In the genomic region with DNA sequence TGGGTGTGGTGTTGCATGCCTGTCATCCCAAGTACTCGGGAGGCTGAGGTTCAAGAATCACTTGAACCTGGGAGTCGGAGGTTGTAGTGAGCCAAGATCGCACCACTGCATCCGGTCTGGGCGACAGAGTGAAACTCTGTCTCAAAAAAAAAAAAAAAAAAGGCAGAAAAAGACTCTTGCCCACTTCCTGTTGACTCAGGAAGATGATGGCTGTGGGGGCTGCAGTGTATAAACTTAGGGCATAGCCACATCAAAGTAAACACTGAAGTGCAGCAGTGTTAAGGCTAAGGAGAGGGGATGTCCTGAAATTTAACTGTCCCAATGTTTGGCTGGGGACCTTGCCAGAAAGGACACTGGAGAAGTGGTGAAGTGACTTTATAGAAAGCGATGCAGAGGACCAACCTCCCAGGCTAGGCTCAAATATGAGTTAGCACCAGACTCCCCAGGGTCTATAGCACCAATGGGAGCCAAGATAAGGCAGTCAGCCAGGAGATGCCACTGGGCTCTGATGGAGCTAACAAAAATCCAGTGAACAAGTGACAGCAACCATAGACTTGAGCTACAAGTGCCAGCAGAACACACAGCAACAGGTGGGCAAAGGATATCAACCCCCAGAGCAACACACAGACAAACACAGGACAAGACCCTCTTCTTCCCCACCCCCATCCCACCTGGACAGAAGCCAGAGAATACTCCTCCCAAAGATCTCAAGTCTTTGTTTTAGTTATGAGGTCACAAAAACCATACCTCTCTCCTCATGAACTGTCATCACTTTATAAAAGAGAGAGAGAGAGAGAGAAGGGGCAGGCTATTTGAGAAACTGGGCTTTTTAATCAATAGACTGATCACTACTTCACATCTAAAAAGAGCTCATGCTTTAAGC, we compare ENCODE assay signal across 9 cellular contexts. TPM values are rescaled to one million over a fixed set of nuclear protein-coding genes. Genes with fewer than 3 reads are reported as not detected.
DNase-seq lines count a peak whose midpoint lies in the region; ATAC-seq lines count a peak whose summit lies in the region.
"Had no signal": no experiment of that assay in that cellular context is flagged by ENCODE, and none has a peak within 500 bp of the region (broad histone marks: within the 10 kb centered on the region; RNA-seq: fewer than 3 reads in every experiment).

No MANE protein-coding gene starts in this region.

- POLR2A ChIA-PET in naive thymus-derived CD4-positive, alpha-beta T cell (lab: Charles Lee), result interaction anchor here (0.6 to 4.9 kb wide), 14 partner anchors 9 to 119 kb away, joined by 3 to 60 read pairs (median 6); no protein-coding TSS in a partner anchor

- CTCF ChIA-PET in naive thymus-derived CD4-positive, alpha-beta T cell (lab: Charles Lee), result interaction anchor here (0.7 to 3.2 kb wide), 6 partner anchors 10 to 36 kb away, joined by 3 to 23 read pairs (median 3); a partner anchor contains a TSS

- H3K4me1 Mint-ChIP-seq in naive thymus-derived CD4-positive, alpha-beta T cell, result peaks cover 27 to 95% (median 84%) of the 10 kb centered on the region in 7 donors

- peak overlapping the region; percentile 65 to 84 (median 78) for H3K4me3 Mint-ChIP-seq in naive thymus-derived CD4-positive, alpha-beta T cell

- H3K27me3 Mint-ChIP-seq in naive thymus-derived CD4-positive, alpha-beta T cell, result no peaks in the 10 kb centered on the region

- H3K9me3 ChIP-seq in naive thymus-derived CD4-positive, alpha-beta T cell (ENCODE audit: control insufficient read depth in 2 of 3, low read length in 3 of 3), result no peaks in the 10 kb centered on the region

- H3K9me3 Mint-ChIP-seq in naive thymus-derived CD4-positive, alpha-beta T cell, result peaks cover 0 to 8% (median 0%) of the 10 kb centered on the region in 11 donors

- H3K27ac ChIP-seq in naive thymus-derived CD4-positive, alpha-beta T cell (ENCODE audit: low read depth, low read length), result peak overlapping the region; percentile 62

- H3K27me3 ChIP-seq in naive thymus-derived CD4-positive, alpha-beta T cell (ENCODE audit: control insufficient read depth in 2 of 2, insufficient read depth in 2 of 2, low read length in 2 of 2), result no peaks in the 10 kb centered on the region

- H3K36me3 Mint-ChIP-seq in naive thymus-derived CD4-positive, alpha-beta T cell, result peaks cover 0 to 12% (median 4%) of the 10 kb centered on the region in 5 donors

- H3K4me1 ChIP-seq in naive thymus-derived CD4-positive, alpha-beta T cell (ENCODE audit: control insufficient read depth in 2 of 2, insufficient read depth in 2 of 2, low read length in 2 of 2), result peaks cover 68 to 77% of the 10 kb centered on the region in 2 donors

- intact Hi-C loops in naive thymus-derived CD4-positive, alpha-beta T cell (cut with micrococcal nuclease), result loop anchor here (1.0 to 10.0 kb wide), 11 partner anchors 8 to 879 kb away; a partner anchor contains a TSS

- ATAC-seq in GM18519 (IDR thresholded peaks at IDR 0.05; ENCODE audit: low FRiP score, unreplicated experiment), result peak; percentile 85
- ATAC-seq in HG02870 (IDR thresholded peaks at IDR 0.05; ENCODE audit: unreplicated experiment), result peak; percentile 58
- ATAC-seq in activated CD4-positive, CD25-positive, alpha-beta regulatory T cell treated with anti-CD3 and anti-CD28 coated beads, Interleukin-2, amount 50 U/mL, for 24 hours, result peak; percentile 89 to 90
- peak; percentile 93 for ATAC-seq in naive thymus-derived CD4-positive, alpha-beta T cell
- ATAC-seq: HCT116 had no signal

- H3K36me3 ChIP-seq in naive thymus-derived CD4-positive, alpha-beta T cell (ENCODE audit: control insufficient read depth in 2 of 3, insufficient read depth in 3 of 3, low read length in 3 of 3), result no peaks in the 10 kb centered on the region

- H3K4me3 ChIP-seq in naive thymus-derived CD4-positive, alpha-beta T cell (ENCODE audit: low read length), result peak overlapping the region; percentile 30

- peak; percentile 29 to 86 (median 79) for DNase-seq in naive thymus-derived CD4-positive, alpha-beta T cell
- DNase-seq in NCI-H1417 (lab: John Stamatoyannopoulos, UW), result no peak
- no peak for DNase-seq in GM03348 (ENCODE audit: low spot score)
- DNase-seq in NCI-H446 treated with DMSO at 0.1 percent for 48 hours (lab: John Stamatoyannopoulos, UW), result no peak
- DNase-seq in NCI-H1694 treated with DMSO at 0.1 percent for 48 hours (lab: John Stamatoyannopoulos, UW), result no peak

- H3K27ac Mint-ChIP-seq in naive thymus-derived CD4-positive, alpha-beta T cell, result peak overlapping the region; percentile 90 to 99 (median 97)

RNA-seq across cellular contexts. Expression of a gene that starts 28.0 kb away (rescaled TPM):
- total RNA-seq in naive thymus-derived CD4-positive, alpha-beta T cell, result 100 to 1,000 TPM in 4 of 5 experiments, 10 to 100 TPM in 1; 60.9 to 414 (median 228) TPM
- polyA plus RNA-seq in naive thymus-derived CD4-positive, alpha-beta T cell, result 100 to 1,000 TPM; 152 to 252 TPM

Comparison
In these comparisons a context has a peak if more than half of its experiments do, and no peak if none do; other contexts are left out.
1. DNase-seq: peak in naive thymus-derived CD4-positive, alpha-beta T cell (9 of 9); none in NCI-H1417 (0 of 3), GM03348 (single experiment), NCI-H446 treated with DMSO at 0.1 percent for 48 hours (single experiment) and NCI-H1694 treated with DMSO at 0.1 percent for 48 hours (single experiment).
2. Peak in every context shown above with its lines, with median percentiles within 50 percentile points of each other: ATAC-seq.